ENCODE assay signal across 25 cellular contexts in genomic region chr6:130647221-130647620, GRCh38.
"Had no signal": no experiment of that assay in that cellular context is flagged by ENCODE, and none has a peak within 500 bp of the region (broad histone marks: within the 10 kb centered on the region; RNA-seq: fewer than 3 reads in every experiment).

No MANE protein-coding gene starts in this region.

- H3K27ac ChIP-seq: brain microvascular endothelial cell, cardiac muscle cell, Peyer's patch, RWPE1, SJSA1 had no signal

- DNase-seq: activated B cell treated with CpG ODN at 0.5 μM for 24 hours; activated CD4-positive, alpha-beta memory T cell treated with anti-CD3 and anti-CD28 coated beads for 36 hours; activated CD4-positive, alpha-beta T cell treated with anti-CD3 and anti-CD28 coated beads for 1 hour; activated CD4-positive, alpha-beta T cell treated with anti-CD3 and anti-CD28 coated beads, Interleukin-2, amount 10 ng/mL, durations not matched to agents 24 days and 14 days; activated CD8-positive, alpha-beta memory T cell treated with anti-CD3 and anti-CD28 coated beads for 24 hours; activated naive CD4-positive, alpha-beta T cell treated with anti-CD3 and anti-CD28 coated beads, Interleukin-2, amount 50 U/mL, for 16 hours; activated naive CD8-positive, alpha-beta T cell treated with anti-CD3 and anti-CD28 coated beads, Interleukin-2, amount 10 ng/mL, durations not matched to agents 7 days and 5 days; activated T-cell treated with anti-CD3 and anti-CD28 coated beads, Interleukin-2, amount 50 U/mL, for 4 hours; aorta; brain microvascular endothelial cell; Kasumi-1; NCI-H1105 treated with DMSO at 0.1 percent for 48 hours; NCI-H1436 treated with DMSO at 0.1 percent for 48 hours; NCI-H187; NCI-H2081 treated with DMSO at 0.1 percent for 48 hours; NCI-H446; NCI-H524; Peyer's patch; Right ventricle myocardium superior; T-cell; T-helper 2 cell; T1000 had no signal

- H3K36me3 ChIP-seq: brain microvascular endothelial cell, cardiac muscle cell, Peyer's patch, SJSA1 had no signal

- H3K27me3 ChIP-seq: brain microvascular endothelial cell, cardiac muscle cell, Peyer's patch, SJSA1 had no signal

- H3K4me1 ChIP-seq: Peyer's patch, SJSA1 had no signal

- H3K9me3 ChIP-seq: SJSA1 had no signal

- H3K4me3 ChIP-seq: cardiac muscle cell, Peyer's patch, SJSA1 had no signal
